ENCODE assay signal across 13 cellular contexts in the genomic region with DNA sequence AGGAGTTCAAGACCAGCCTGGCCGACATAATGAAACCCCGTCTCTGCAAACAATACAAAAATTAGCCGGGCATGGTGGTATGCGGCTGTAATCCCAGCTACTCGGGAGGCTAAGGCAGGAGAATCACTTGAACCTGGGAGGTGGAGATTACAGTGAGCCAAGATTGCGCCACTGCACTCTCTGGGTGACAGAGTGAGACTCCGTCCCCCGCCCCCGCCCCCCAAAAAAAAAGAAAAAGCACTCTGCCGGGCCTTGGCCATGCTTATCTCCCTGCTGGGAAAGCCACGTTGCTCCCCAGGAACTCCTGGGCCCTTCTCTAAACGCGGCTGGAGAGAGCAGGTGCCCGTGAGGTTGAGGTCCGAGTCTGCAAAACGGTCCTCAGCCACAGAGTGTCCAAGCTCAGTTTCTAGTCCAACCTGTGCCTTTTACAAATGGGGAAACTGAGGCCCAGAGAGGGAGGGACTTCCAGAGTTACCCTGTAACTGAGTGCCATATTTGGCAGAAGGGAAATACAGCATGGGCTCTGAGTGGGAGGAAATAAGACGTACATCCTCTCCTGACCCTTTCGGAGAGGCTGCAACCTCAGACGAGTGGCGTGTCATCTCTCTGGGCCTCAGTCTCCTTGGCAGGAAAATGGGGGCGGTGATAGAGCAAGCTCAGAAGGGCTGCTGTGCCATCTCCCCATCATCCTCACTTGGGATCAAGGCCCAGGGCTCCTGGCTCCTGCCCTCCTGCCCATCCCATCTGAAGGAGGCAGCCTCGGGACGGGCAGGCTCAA. TPM values are rescaled to one million over a fixed set of nuclear protein-coding genes. Genes with fewer than 3 reads are reported as not detected.
DNase-seq lines count a peak whose midpoint lies in the region; ATAC-seq and TF ChIP-seq lines count a peak whose summit lies in the region.
"Had no signal": no experiment of that assay in that cellular context is flagged by ENCODE, and none has a peak within 500 bp of the region (broad histone marks: within the 10 kb centered on the region; RNA-seq: fewer than 3 reads in every experiment).

No MANE protein-coding gene starts in this region.

- H3K27me3 ChIP-seq in sigmoid colon = no peaks in the 10 kb centered on the region

- ATAC-seq in GM18505 (IDR thresholded peaks at IDR 0.05; ENCODE audit: unreplicated experiment) (no peak), HG03565 (IDR thresholded peaks at IDR 0.05; ENCODE audit: unreplicated experiment) (no peak)

- intact Hi-C loops in sigmoid colon (cut with DNase I) = no loop called here

- H3K4me1 ChIP-seq in sigmoid colon = peaks cover 0 to 92% (median 84%) of the 10 kb centered on the region in 4 donors
- H3K4me1 ChIP-seq: HAP-1 had no signal

- peaks cover 8 to 41% (median 20%) of the 10 kb centered on the region in 4 donors for H3K36me3 ChIP-seq in sigmoid colon

- 86 to 88% methylated on average over 23 of the region's 23 CpGs for WGBS in sigmoid colon, 2 donors

- no peak for TF ChIP-seq EP300 in sigmoid colon (IDR thresholded peaks at IDR 0.05)

- H3K9me3 ChIP-seq in sigmoid colon = no peaks in the 10 kb centered on the region
- H3K9me3 ChIP-seq: HAP-1 had no signal

- peak overlapping the region; percentile 43 to 82 for H3K27ac ChIP-seq in coronary artery
- peak overlapping the region; percentile 65 to 88 (median 78) for H3K27ac ChIP-seq in sigmoid colon

- TF ChIP-seq POLR2A in sigmoid colon (IDR thresholded peaks at IDR 0.05) (no peak), GM18505 (IDR thresholded peaks at IDR 0.05; ENCODE audit: borderline replicate concordance, extremely low read depth, insufficient read depth, insufficient read length) (no peak)

- TF ChIP-seq CTCF in coronary artery (IDR thresholded peaks at IDR 0.05) (no peak), sigmoid colon (IDR thresholded peaks at IDR 0.05) (no peak)

- peak; percentile 31 for DNase-seq in stimulated activated CD4-positive, alpha-beta T cell treated with anti-CD3 and anti-CD28 coated beads, Interleukin-15, amount 100 ng/mL, for 24 hours
- DNase-seq in stimulated activated CD4-positive, alpha-beta T cell treated with anti-CD3 and anti-CD28 coated beads, Interleukin-4, amount 100 ng/mL, for 4 hours = no peak
- DNase-seq in coronary artery (ENCODE audit: low spot score) = no peak
- no peak for DNase-seq in sigmoid colon
- DNase-seq in MV-4-11 (lab: John Stamatoyannopoulos, UW) = no peak
- no peak for DNase-seq in DMS 273 treated with DMSO at 0.1 percent for 48 hours (lab: John Stamatoyannopoulos, UW)
- DNase-seq: CD4-positive, alpha-beta T cell; NCI-H1092; NCI-H226; T1000 had no signal

- H3K4me3 ChIP-seq in coronary artery (no peak overlapping the region), sigmoid colon (no peak overlapping the region)
- H3K4me3 ChIP-seq: HAP-1 had no signal

RNA-seq across cellular contexts. Expression of gene PHYHD1, which starts 6.6 kb away (rescaled TPM):
- 10 to 100 TPM; 15.5 to 30.5 (median 20.1) TPM for total RNA-seq in sigmoid colon
- polyA plus RNA-seq in sigmoid colon = 10 to 100 TPM in 1 of 3 donors, 1 to 10 TPM in 2; 1.6 to 13.2 (median 8.1) TPM

RNA-seq across cellular contexts. Expression of gene LRRC8A, which starts 32.3 kb away (rescaled TPM):
- 10 to 100 TPM; 26.0 to 59.5 (median 37.4) TPM for total RNA-seq in sigmoid colon
- polyA plus RNA-seq in sigmoid colon = 10 to 100 TPM in 1 of 3 donors, 1 to 10 TPM in 2; 4.8 to 25.2 (median 8.8) TPM

RNA-seq across cellular contexts. Expression of gene KYAT1, which starts 32.4 kb away (rescaled TPM):
- total RNA-seq in sigmoid colon = 1 to 10 TPM; 3.9 to 8.0 (median 5.2) TPM
- 1 to 10 TPM in 1 of 3 donors, under 1 TPM in 2; 0.60 to 4.5 (median 0.92) TPM for polyA plus RNA-seq in sigmoid colon

RNA-seq across cellular contexts. Expression of gene DOLK, which starts 33.2 kb away (rescaled TPM):
- total RNA-seq in sigmoid colon = 10 to 100 TPM in 1 of 4 donors, 1 to 10 TPM in 3; 6.2 to 11.4 (median 9.3) TPM
- 10 to 100 TPM in 1 of 3 donors, 1 to 10 TPM in 2; 2.4 to 11.1 (median 3.5) TPM for polyA plus RNA-seq in sigmoid colon

RNA-seq across cellular contexts. Expression of gene NUP188, which starts 33.3 kb away (rescaled TPM):
- 10 to 100 TPM; 16.6 to 28.8 (median 24.6) TPM for total RNA-seq in sigmoid colon
- 10 to 100 TPM in 1 of 3 donors, 1 to 10 TPM in 2; 3.7 to 21.3 (median 5.4) TPM for polyA plus RNA-seq in sigmoid colon
